ENCODE assay signal across 8 cellular contexts in genomic region chr4:184453402-184454160, GRCh38. TPM values are rescaled to one million over a fixed set of nuclear protein-coding genes. Genes with fewer than 3 reads are reported as not detected.
DNase-seq lines count a peak whose midpoint lies in the region; ATAC-seq and TF ChIP-seq lines count a peak whose summit lies in the region.

No MANE protein-coding gene starts in this region.

- H3K4me3 ChIP-seq in dorsolateral prefrontal cortex = no peak overlapping the region
- peak overlapping the region; percentile 25 to 63 for H3K4me3 ChIP-seq in mucosa of rectum (ENCODE audit: low read length in 2 of 2)

- peak; percentile 74 for DNase-seq in COLO829 (ENCODE audit: low spot score)
- DNase-seq in GM20000 (ENCODE audit: low spot score) = peak; percentile 69
- peak; percentile 34 for DNase-seq in UCSD-AML1 (lab: John Stamatoyannopoulos, UW; ENCODE audit: unreplicated experiment)
- no peak for DNase-seq in dorsolateral prefrontal cortex
- no peak for DNase-seq in NCI-H1436 treated with DMSO at 0.1 percent for 48 hours (lab: John Stamatoyannopoulos, UW)
- DNase-seq in NCI-H1105 (lab: John Stamatoyannopoulos, UW) = no peak

- peak overlapping the region; percentile 59 to 65 for H3K9ac ChIP-seq in mucosa of rectum (ENCODE audit: low read depth in 1 of 2, low read length in 2 of 2)

- peaks cover 31 to 32% of the 10 kb centered on the region in 2 donors for H3K4me1 ChIP-seq in mucosa of rectum (ENCODE audit: control insufficient read depth in 2 of 2, insufficient read depth in 2 of 2, low read length in 2 of 2)

- ATAC-seq in HG03520 (IDR thresholded peaks at IDR 0.05; ENCODE audit: unreplicated experiment) = peak; percentile 60

- intact Hi-C loops in dorsolateral prefrontal cortex (cut with DNase I) = no loop called here

- no peaks in the 10 kb centered on the region for H3K9me3 ChIP-seq in mucosa of rectum (ENCODE audit: control insufficient read depth in 2 of 2, low read length in 2 of 2)

- peak overlapping the region in 33 of 59 donors; percentile 5 to 63 (median 30) for H3K27ac ChIP-seq in dorsolateral prefrontal cortex
- H3K27ac ChIP-seq in mucosa of rectum (ENCODE audit: low read depth in 2 of 2, low read length in 2 of 2) = peak overlapping the region; percentile 74 to 89

- peaks cover 13 to 16% of the 10 kb centered on the region in 2 donors for H3K36me3 ChIP-seq in mucosa of rectum (ENCODE audit: control insufficient read depth in 2 of 2, insufficient read depth in 2 of 2, low read length in 2 of 2)

- TF ChIP-seq CTCF in GM20000 (IDR thresholded peaks at IDR 0.05; ENCODE audit: extremely low read depth, missing control alignments) (no peak), dorsolateral prefrontal cortex (IDR thresholded peaks at IDR 0.05 in 54 of 56, conservative IDR thresholded peaks at IDR 0.05 in 2 of 56; ENCODE audit: low read depth in 1 of 56, partially characterized antibody in 56 of 56) (no peak)

- H3K27me3 ChIP-seq in dorsolateral prefrontal cortex = no peaks in the 10 kb centered on the region
- H3K27me3 ChIP-seq in mucosa of rectum (ENCODE audit: control insufficient read depth in 2 of 2, insufficient read depth in 2 of 2, low read length in 2 of 2) = no peaks in the 10 kb centered on the region

RNA-seq across cellular contexts. Expression of gene IRF2, which starts 20.8 kb away (rescaled TPM):
- 10 to 100 TPM; 18.8 to 61.7 (median 33.1) TPM for total RNA-seq in dorsolateral prefrontal cortex

Comparison
In these comparisons a context has a peak if more than half of its experiments do, and no peak if none do; other contexts are left out.
1. DNase-seq: peak in COLO829 (single experiment), GM20000 (single experiment) and UCSD-AML1 (single experiment); none in dorsolateral prefrontal cortex (0 of 10), NCI-H1436 treated with DMSO at 0.1 percent for 48 hours (single experiment) and NCI-H1105 (single experiment).
2. H3K4me3 ChIP-seq: peak in mucosa of rectum (2 of 2); none in dorsolateral prefrontal cortex (0 of 59).